In the genomic region with DNA sequence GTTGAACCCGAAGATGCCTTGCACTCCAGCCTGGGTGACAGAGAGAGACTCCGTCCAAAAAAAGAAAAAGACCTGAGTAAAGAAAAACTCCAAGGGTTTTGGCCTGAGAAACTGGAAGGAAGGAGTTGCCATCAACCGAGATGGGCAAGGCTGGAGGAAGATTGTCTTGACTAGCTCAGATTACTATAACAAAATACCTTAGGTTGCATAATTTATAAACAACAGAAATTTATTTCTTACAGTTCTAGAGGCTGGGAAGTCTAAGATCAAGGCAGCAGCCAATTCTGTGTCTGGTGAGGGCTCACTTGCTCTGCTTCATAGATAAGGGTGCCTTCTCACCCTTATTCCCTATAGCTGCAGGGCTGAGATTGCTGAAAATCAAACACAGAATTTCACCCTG, we compare ENCODE assay signal across 7 cellular contexts.
"Had no signal": no experiment of that assay in that cellular context is flagged by ENCODE, and none has a peak within 500 bp of the region (broad histone marks: within the 10 kb centered on the region; RNA-seq: fewer than 3 reads in every experiment).

No MANE protein-coding gene starts in this region.

- H3K4me2 ChIP-seq: GM23338 had no signal

- H3K4me3 Mint-ChIP-seq: GM23338, H9, IgD-negative memory B cell had no signal

- H3K4me3 ChIP-seq: GM23338 had no signal

- ATAC-seq: GM23338 had no signal

- DNase-seq: H9, HCEC 1CT, KG1 had no signal

- H3K27ac Mint-ChIP-seq: GM23338, IgD-negative memory B cell had no signal

- H2AFZ ChIP-seq: GM23338 had no signal

- FAIRE-seq: H1, H54 had no signal

- H3K9me3 Mint-ChIP-seq: GM23338, H9, IgD-negative memory B cell had no signal
